ENCODE assay signal across 14 cellular contexts in the genomic region with DNA sequence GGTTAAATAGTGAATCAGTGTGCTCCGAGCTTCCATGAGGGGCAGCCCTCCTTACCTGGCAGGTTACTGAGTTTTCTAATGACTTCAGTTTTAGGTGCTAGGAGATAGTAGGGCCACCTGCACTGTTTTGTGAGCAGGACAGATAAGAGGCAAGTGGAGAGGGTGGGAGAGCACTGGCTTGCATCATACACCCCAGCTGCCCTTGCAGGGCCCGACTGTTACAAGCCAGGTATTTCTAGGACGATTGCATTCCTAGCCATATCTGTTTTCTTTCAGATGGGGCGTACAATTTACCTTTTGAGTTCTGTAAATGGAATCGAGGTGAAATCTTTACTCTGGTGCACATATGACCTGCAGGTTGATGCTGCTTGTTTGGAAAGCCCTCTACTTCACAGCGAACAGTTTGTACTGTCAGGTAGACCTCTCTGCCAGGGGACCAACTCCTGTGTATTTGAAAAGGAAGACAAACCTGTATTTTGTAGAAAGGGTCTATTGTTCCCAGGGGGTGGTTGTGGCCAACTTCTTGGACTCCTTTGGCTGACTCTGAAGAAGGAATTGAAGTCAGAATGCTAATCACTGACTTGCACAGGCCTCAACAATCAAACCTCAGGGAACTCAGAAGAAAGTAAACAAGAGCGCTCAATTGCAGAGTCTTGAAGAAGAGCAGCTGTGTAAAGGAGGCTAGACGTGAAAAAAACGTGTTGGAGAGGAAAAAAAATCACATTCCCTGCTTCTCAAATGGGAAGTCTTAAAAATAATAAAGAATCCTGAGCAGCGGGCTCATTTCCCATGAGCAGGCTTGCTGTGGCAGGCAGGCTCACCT. TPM values are rescaled to one million over a fixed set of nuclear protein-coding genes. Genes with fewer than 3 reads are reported as not detected.
DNase-seq lines count a peak whose midpoint lies in the region; ATAC-seq and TF ChIP-seq lines count a peak whose summit lies in the region.
"Had no signal": no experiment of that assay in that cellular context is flagged by ENCODE, and none has a peak within 500 bp of the region (broad histone marks: within the 10 kb centered on the region; RNA-seq: fewer than 3 reads in every experiment).

No MANE protein-coding gene starts in this region.

- peak overlapping the region; percentile 13 for H3K27ac ChIP-seq in neutrophil

- no peak for ATAC-seq in natural killer cell

- H3K9me3 ChIP-seq in Caco-2 (no peaks in the 10 kb centered on the region), neutrophil (no peaks in the 10 kb centered on the region)

- H3K36me3 Mint-ChIP-seq in Caco-2 (ENCODE audit: insufficient read depth, unreplicated experiment) (no peaks in the 10 kb centered on the region), natural killer cell (no peaks in the 10 kb centered on the region)
- H3K36me3 Mint-ChIP-seq: immature natural killer cell had no signal

- H3K27me3 Mint-ChIP-seq in Caco-2 (ENCODE audit: insufficient read depth, unreplicated experiment) (no peaks in the 10 kb centered on the region), natural killer cell (ENCODE audit: low read depth in 2 of 2) (no peaks in the 10 kb centered on the region)

- no TSS peak for BruUV-seq in Caco-2 (replicated peaks; lab: Mats Ljungman, UMichigan)

- no peaks in the 10 kb centered on the region for H3K27me3 ChIP-seq in Caco-2 (replicated peaks; ENCODE audit: control insufficient read depth, insufficient read depth, low read length)
- no peaks in the 10 kb centered on the region for H3K27me3 ChIP-seq in neutrophil
- no peaks in the 10 kb centered on the region for H3K27me3 ChIP-seq in H7 (ENCODE audit: control insufficient read depth, insufficient read depth, low read length)

- peaks cover 18% of the 10 kb centered on the region for H3K4me1 Mint-ChIP-seq in Caco-2 (ENCODE audit: low read depth, unreplicated experiment)
- peaks cover 41 to 54% of the 10 kb centered on the region in 2 donors for H3K4me1 Mint-ChIP-seq in natural killer cell

- H3K9me3 Mint-ChIP-seq in Caco-2 (ENCODE audit: unreplicated experiment) (no peaks in the 10 kb centered on the region), natural killer cell (no peaks in the 10 kb centered on the region)
- H3K9me3 Mint-ChIP-seq: immature natural killer cell had no signal

- DNase-seq in Caco-2: peak; percentile 61 to 63
- peak; percentile 28 for DNase-seq in NCI-H510A (lab: John Stamatoyannopoulos, UW)
- DNase-seq in fibroblast of peridontal ligament (ENCODE audit: extremely low read depth): peak; percentile 25
- DNase-seq in ureter (ENCODE audit: low spot score): no peak
- DNase-seq in natural killer cell: no peak
- no peak for DNase-seq in H7
- no peak for DNase-seq in HPDE6-E6E7 (ENCODE audit: extremely low spot score)
- DNase-seq: AML-193; GDM1; immature natural killer cell; NCI-H2171; stimulated activated CD4-positive, alpha-beta T cell treated with anti-CD3 and anti-CD28 coated beads, Interleukin-2, amount 100 ng/mL, for 48 hours; T1000 had no signal

- H3K4me3 ChIP-seq in Caco-2 (ENCODE audit: low read depth, low read length): no peak overlapping the region
- H3K4me3 ChIP-seq in neutrophil (ENCODE audit: low read depth in 1 of 2, low read length in 1 of 2): no peak overlapping the region
- no peak overlapping the region for H3K4me3 ChIP-seq in H7 (ENCODE audit: insufficient read depth, low read depth, low read length)

- intact Hi-C loops in Caco-2 (cut with micrococcal nuclease; ENCODE audit: unreplicated experiment) (loop anchor here (1.0 to 5.0 kb wide), 3 partner anchors 9 to 124 kb away; no protein-coding TSS in a partner anchor), natural killer cell (cut with micrococcal nuclease) (no loop called here)

- CTCF ChIA-PET in Caco-2 (lab: Charles Lee): no interaction called here

- H3K4me1 ChIP-seq in Caco-2 (peaks cover 18% of the 10 kb centered on the region), neutrophil (ENCODE audit: control insufficient read depth in 1 of 2, insufficient read depth in 1 of 2, low read depth in 1 of 2, low read length in 1 of 2) (peaks cover 23 to 32% of the 10 kb centered on the region in 2 experiments)

- peak overlapping the region; percentile 76 for H3K27ac Mint-ChIP-seq in Caco-2 (ENCODE audit: unreplicated experiment)
- H3K27ac Mint-ChIP-seq in natural killer cell: no peak overlapping the region

- POLR2A ChIA-PET in Caco-2 (lab: Charles Lee): no interaction called here

- H3K4me3 Mint-ChIP-seq in Caco-2 (ENCODE audit: unreplicated experiment) (no peak overlapping the region), natural killer cell (no peak overlapping the region)
- H3K4me3 Mint-ChIP-seq: immature natural killer cell had no signal

- TF ChIP-seq CTCF in Caco-2 (IDR thresholded peaks at IDR 0.05; ENCODE audit: insufficient read depth in 1 of 2, low read depth in 1 of 2, low read length in 1 of 2, severe bottlenecking in 1 of 2, unreplicated experiment in 1 of 2) (no peak), neutrophil (IDR thresholded peaks at IDR 0.05) (no peak), natural killer cell (IDR thresholded peaks at IDR 0.05) (no peak)

- no peaks in the 10 kb centered on the region for H3K36me3 ChIP-seq in Caco-2 (ENCODE audit: control insufficient read depth, insufficient read depth, low read length)
- no peaks in the 10 kb centered on the region for H3K36me3 ChIP-seq in neutrophil
- H3K36me3 ChIP-seq in H7 (replicated peaks; ENCODE audit: control insufficient read depth, insufficient read depth, low read length): no peaks in the 10 kb centered on the region

RNA-seq across cellular contexts. Expression of a gene that starts 57.2 kb away (rescaled TPM):
- total RNA-seq in Caco-2 (2022): 15.6 and 18.2 TPM in 2 replicates
- 97.4 TPM for total RNA-seq in ureter
- total RNA-seq in natural killer cell: 10 to 100 TPM; 38.9 to 49.5 (median 40.6) TPM
- total RNA-seq in H7 (2014; rRNA removed; shearing (Covaris generic)): 5.7 and 6.2 TPM in 2 replicates

Comparison
In these comparisons a context has a peak if more than half of its experiments do, and no peak if none do; other contexts are left out.
1. DNase-seq: peak in Caco-2 (2 of 2), NCI-H510A (single experiment) and fibroblast of peridontal ligament (single experiment); none in ureter (single experiment), natural killer cell (single experiment), H7 (single experiment) and HPDE6-E6E7 (single experiment).